Comparison of ENCODE assay signal across 17 cellular contexts in the genomic region with DNA sequence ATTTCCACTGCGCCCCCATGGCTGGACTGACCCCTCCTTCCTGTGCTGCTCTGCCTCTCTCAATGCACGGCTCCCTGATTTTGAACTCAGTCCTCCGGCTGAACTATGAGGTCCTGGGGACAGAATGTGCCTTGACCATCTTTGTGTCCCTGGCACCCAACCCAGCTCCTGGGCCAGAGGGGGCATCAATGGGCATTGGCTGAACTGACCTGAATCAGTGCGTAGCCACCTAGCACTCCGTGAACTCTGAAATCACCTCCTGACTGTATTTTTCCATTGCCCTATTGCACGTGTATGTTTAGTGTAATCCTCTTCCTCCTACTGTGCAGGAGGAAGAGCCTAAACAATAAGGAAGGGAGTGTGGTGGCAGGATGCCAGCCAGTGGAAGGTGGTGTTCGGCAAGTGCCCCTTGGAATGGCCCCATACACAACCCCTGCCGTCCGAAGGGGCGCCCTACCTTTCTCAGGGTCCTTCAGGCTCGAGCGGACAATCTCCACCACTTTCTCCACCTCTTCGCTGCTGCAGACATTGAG. TPM values are rescaled to one million over a fixed set of nuclear protein-coding genes. Genes with fewer than 3 reads are reported as not detected.
A peak's percentile ranks its signal among the peaks of the same experiment; 100 is the strongest.
DNase-seq lines count a peak whose midpoint lies in the region; ATAC-seq and TF ChIP-seq lines count a peak whose summit lies in the region.
"Had no signal": no experiment of that assay in that cellular context is flagged by ENCODE, and none has a peak within 500 bp of the region (broad histone marks: within the 10 kb centered on the region; RNA-seq: fewer than 3 reads in every experiment).

No MANE protein-coding gene starts in this region.

- TF ChIP-seq CTCF in natural killer cell (IDR thresholded peaks at IDR 0.05) (no peak), chondrocyte (IDR thresholded peaks at IDR 0.05) (no peak)

- intact Hi-C loops in natural killer cell (cut with micrococcal nuclease) = no loop called here

- DNase-seq in natural killer cell (no peak), chondrocyte (ENCODE audit: low spot score) (no peak), mucosa of gallbladder (ENCODE audit: low spot score) (peak; percentile 53), NOMO-1 treated with DMSO at 0.1 percent for 48 hours (lab: John Stamatoyannopoulos, UW; ENCODE audit: unreplicated experiment) (no peak), anterior cingulate cortex (lab: John Stamatoyannopoulos, UW) (no peak), GDM1 (lab: John Stamatoyannopoulos, UW) (no peak), DMS79 (lab: John Stamatoyannopoulos, UW) (no peak)
- DNase-seq in natural killer cell treated with Interleukin-12 subunit alpha and Interleukin-12 subunit beta and Interleukin-15 and Interleukin-18, amount 100 ng/mL, for 72 hours (ENCODE audit: low spot score) = no peak
- DNase-seq: activated CD4-positive, CD25-positive, alpha-beta regulatory T cell; activated CD8-positive, alpha-beta memory T cell treated with anti-CD3 and anti-CD28 coated beads, Interleukin-2, amount 50 U/mL, for 48 hours; DMS153; hypothalamus; Karpas-422; NCI-H146; SW 1271 had no signal

- H3K27me3 Mint-ChIP-seq in natural killer cell (ENCODE audit: low read depth in 2 of 2) = no peaks in the 10 kb centered on the region
- H3K27me3 Mint-ChIP-seq in natural killer cell treated with Interleukin-12 subunit alpha and Interleukin-12 subunit beta and Interleukin-15 and Interleukin-18, amount 100 ng/mL, for 72 hours = no peaks in the 10 kb centered on the region
- no peaks in the 10 kb centered on the region for H3K27me3 Mint-ChIP-seq in chondrocyte (ENCODE audit: low read depth)

- H3K27ac Mint-ChIP-seq in natural killer cell = peak overlapping the region; percentile 49 to 70
- peak overlapping the region in 1 of 2 donors; percentile 47 for H3K27ac Mint-ChIP-seq in natural killer cell treated with Interleukin-12 subunit alpha and Interleukin-12 subunit beta and Interleukin-15 and Interleukin-18, amount 100 ng/mL, for 72 hours
- peak overlapping the region; percentile 38 for H3K27ac Mint-ChIP-seq in chondrocyte (ENCODE audit: unreplicated experiment)

- no peak for ATAC-seq in natural killer cell
- ATAC-seq in natural killer cell treated with Interleukin-12 subunit alpha and Interleukin-12 subunit beta and Interleukin-15 and Interleukin-18, amount 100 ng/mL, for 72 hours = no peak
- ATAC-seq: HCT116, left lobe of liver had no signal

- no peak overlapping the region for H3K4me3 Mint-ChIP-seq in natural killer cell
- H3K4me3 Mint-ChIP-seq in natural killer cell treated with Interleukin-12 subunit alpha and Interleukin-12 subunit beta and Interleukin-15 and Interleukin-18, amount 100 ng/mL, for 72 hours = no peak overlapping the region
- no peak overlapping the region for H3K4me3 Mint-ChIP-seq in chondrocyte (ENCODE audit: unreplicated experiment)

- H3K9me3 Mint-ChIP-seq in natural killer cell = no peaks in the 10 kb centered on the region
- H3K9me3 Mint-ChIP-seq in natural killer cell treated with Interleukin-12 subunit alpha and Interleukin-12 subunit beta and Interleukin-15 and Interleukin-18, amount 100 ng/mL, for 72 hours = no peaks in the 10 kb centered on the region
- H3K9me3 Mint-ChIP-seq in chondrocyte (ENCODE audit: low read depth) = no peaks in the 10 kb centered on the region

- H3K36me3 Mint-ChIP-seq in natural killer cell = no peaks in the 10 kb centered on the region
- peaks cover 5% of the 10 kb centered on the region for H3K36me3 Mint-ChIP-seq in natural killer cell treated with Interleukin-12 subunit alpha and Interleukin-12 subunit beta and Interleukin-15 and Interleukin-18, amount 100 ng/mL, for 72 hours
- no peaks in the 10 kb centered on the region for H3K36me3 Mint-ChIP-seq in chondrocyte (ENCODE audit: low read depth)

- H3K4me1 Mint-ChIP-seq in natural killer cell = peaks cover 4 to 15% of the 10 kb centered on the region in 2 donors
- peaks cover 9 to 17% of the 10 kb centered on the region in 2 donors for H3K4me1 Mint-ChIP-seq in natural killer cell treated with Interleukin-12 subunit alpha and Interleukin-12 subunit beta and Interleukin-15 and Interleukin-18, amount 100 ng/mL, for 72 hours (ENCODE audit: low read depth in 2 of 2)
- peaks cover 31% of the 10 kb centered on the region for H3K4me1 Mint-ChIP-seq in chondrocyte (ENCODE audit: low read depth)

RNA-seq across cellular contexts. Expression of a gene that starts 33.5 kb away (rescaled TPM):
- total RNA-seq in natural killer cell = 10 to 100 TPM; 14.0 to 24.5 (median 17.4) TPM
- total RNA-seq in natural killer cell treated with Interleukin-12 subunit alpha and Interleukin-12 subunit beta and Interleukin-15 and Interleukin-18, amount 100 ng/mL, for 72 hours = 100 to 1,000 TPM in 1 of 2 donors, 10 to 100 TPM in 1; 62.4 to 136 TPM
- total RNA-seq in chondrocyte = 5.0 to 8.4 TPM (median 6.5 TPM) in 3 replicates
- 62.8 TPM for total RNA-seq in mucosa of gallbladder
